In the genomic region with DNA sequence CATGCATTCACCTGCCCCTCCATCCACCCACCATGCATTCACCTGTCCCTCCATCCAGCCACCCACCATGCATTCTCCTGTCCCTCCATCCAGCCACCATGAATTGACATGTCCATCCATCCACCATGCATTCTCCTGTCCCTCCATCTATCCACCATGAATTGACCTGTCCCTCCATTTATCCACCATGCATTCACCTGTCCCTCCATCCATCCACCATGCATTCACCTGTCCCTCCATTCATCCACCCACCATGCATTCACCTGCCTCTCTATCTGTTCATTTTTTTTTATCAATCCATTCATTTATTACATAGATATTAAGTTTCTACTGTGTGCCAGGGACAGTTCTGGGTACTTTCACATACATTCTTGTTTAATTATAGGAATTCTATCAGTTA, we compare ENCODE assay signal across 32 cellular contexts.
"Had no signal": no experiment of that assay in that cellular context is flagged by ENCODE, and none has a peak within 500 bp of the region (broad histone marks: within the 10 kb centered on the region; RNA-seq: fewer than 3 reads in every experiment).

No MANE protein-coding gene starts in this region.

- H3K9me3 ChIP-seq: ovary, psoas muscle, right lobe of liver, spleen, suprapubic skin, testis, tibial artery, transverse colon, upper lobe of right lung, uterus had no signal

- H3K36me3 ChIP-seq: ovary, right lobe of liver, spleen, suprapubic skin, tibial artery, transverse colon, upper lobe of right lung, uterus had no signal

- H3K4me3 ChIP-seq: ovary, psoas muscle, right lobe of liver, skin epidermis, smooth muscle cell, spleen, suprapubic skin, testis, tibial artery, transverse colon, upper lobe of right lung, uterus had no signal

- H3K4me1 Mint-ChIP-seq: stimulated activated memory B cell treated with anti-CD40 and anti-IgM and Interleukin-4, amounts not matched to agents 10 μg/mL and 1 μg/mL and 100 μg/mL, for 72 hours had no signal

- H3K4me1 ChIP-seq: psoas muscle, right lobe of liver, testis, uterus had no signal

- DNase-seq: naive thymus-derived CD8-positive, alpha-beta T cell; nephron progenitor cell; occipital lobe; ovary; posterior cingulate gyrus; psoas muscle; right cardiac atrium; right lobe of liver; spleen; stimulated activated CD4-positive, alpha-beta T cell treated with anti-CD3 and anti-CD28 coated beads, Interleukin-12 subunit alpha, Interleukin-12 subunit beta, amount 100 ng/mL, for 4 hours; stimulated activated CD4-positive, alpha-beta T cell treated with anti-CD3 and anti-CD28 coated beads, Interleukin-1b, Interleukin-23, amount 100 ng/mL, for 48 hours; stimulated activated CD4-positive, alpha-beta T cell treated with anti-CD3 and anti-CD28 coated beads, Interleukin-4, amount 100 ng/mL, for 1 hour; stimulated activated CD4-positive, alpha-beta T cell treated with anti-CD3 and anti-CD28 coated beads, Interleukin-4, amount 100 ng/mL, for 4 hours; stimulated activated CD8-positive, alpha-beta memory T cell treated with anti-CD3 and anti-CD28 coated beads, Interleukin-4, amount 100 ng/mL, for 48 hours; stimulated activated naive CD4-positive, alpha-beta T cell; stimulated activated naive CD8-positive, alpha-beta T cell treated with anti-CD3 and anti-CD28 coated beads, Interleukin-15, amount 100 ng/mL, for 72 hours; stimulated activated naive CD8-positive, alpha-beta T cell treated with anti-CD3 and anti-CD28 coated beads, Interleukin-15, Interleukin-2, amounts not matched to agents 100 U/mL and 50 U/mL, for 24 hours; substantia nigra; testis; tibial artery; transverse colon; upper lobe of right lung; uterus had no signal

- H3K4me3 Mint-ChIP-seq: naive thymus-derived CD8-positive, alpha-beta T cell; natural killer cell treated with Interleukin-12 subunit alpha and Interleukin-12 subunit beta and Interleukin-15 and Interleukin-18, amount 100 ng/mL, for 72 hours; nephron progenitor cell; neural crest cell; stimulated activated memory B cell treated with anti-CD40 and anti-IgM and Interleukin-4, amounts not matched to agents 10 μg/mL and 1 μg/mL and 100 μg/mL, for 72 hours; stimulated activated naive CD8-positive, alpha-beta T cell treated with anti-CD3 and anti-CD28 coated beads, Interleukin-15, amount 100 ng/mL, for 72 hours; type B pancreatic cell had no signal

- H3K79me2 ChIP-seq: parathyroid adenoma had no signal

- H3K4me2 ChIP-seq: smooth muscle cell had no signal

- H3K36me3 Mint-ChIP-seq: natural killer cell treated with Interleukin-12 subunit alpha and Interleukin-12 subunit beta and Interleukin-15 and Interleukin-18, amount 100 ng/mL, for 72 hours; stimulated activated memory B cell treated with anti-CD40 and anti-IgM and Interleukin-4, amounts not matched to agents 10 μg/mL and 1 μg/mL and 100 μg/mL, for 72 hours; type B pancreatic cell had no signal

- H3K9ac ChIP-seq: parathyroid adenoma had no signal

- H3K27ac ChIP-seq: ovary, parathyroid adenoma, psoas muscle, right lobe of liver, skin epidermis, spleen, suprapubic skin, testis, tibial artery, transverse colon, upper lobe of right lung, uterus had no signal

- H2AFZ ChIP-seq: parathyroid adenoma had no signal

- ATAC-seq: naive thymus-derived CD8-positive, alpha-beta T cell; natural killer cell treated with Interleukin-12 subunit alpha and Interleukin-12 subunit beta and Interleukin-15 and Interleukin-18, amount 100 ng/mL, for 72 hours; psoas muscle; right cardiac atrium; right lobe of liver; stimulated activated memory B cell treated with anti-CD40 and anti-IgM and Interleukin-4, amounts not matched to agents 10 μg/mL and 1 μg/mL and 100 μg/mL, for 72 hours; stimulated activated naive CD8-positive, alpha-beta T cell treated with anti-CD3 and anti-CD28 coated beads, Interleukin-15, amount 100 ng/mL, for 72 hours; stimulated activated naive CD8-positive, alpha-beta T cell treated with anti-CD3 and anti-CD28 coated beads, Interleukin-15, Interleukin-2, amounts not matched to agents 100 U/mL and 50 U/mL, for 24 hours; upper lobe of right lung had no signal

- H3K27ac Mint-ChIP-seq: naive thymus-derived CD8-positive, alpha-beta T cell; natural killer cell treated with Interleukin-12 subunit alpha and Interleukin-12 subunit beta and Interleukin-15 and Interleukin-18, amount 100 ng/mL, for 72 hours; nephron progenitor cell; progenitor cell of endocrine pancreas; stimulated activated memory B cell treated with anti-CD40 and anti-IgM and Interleukin-4, amounts not matched to agents 10 μg/mL and 1 μg/mL and 100 μg/mL, for 72 hours; stimulated activated naive CD8-positive, alpha-beta T cell treated with anti-CD3 and anti-CD28 coated beads, Interleukin-15, amount 100 ng/mL, for 72 hours; type B pancreatic cell had no signal

- H3K27me3 ChIP-seq: ovary, right lobe of liver, testis had no signal
